ENCODE assay signal across 8 cellular contexts in the genomic region with DNA sequence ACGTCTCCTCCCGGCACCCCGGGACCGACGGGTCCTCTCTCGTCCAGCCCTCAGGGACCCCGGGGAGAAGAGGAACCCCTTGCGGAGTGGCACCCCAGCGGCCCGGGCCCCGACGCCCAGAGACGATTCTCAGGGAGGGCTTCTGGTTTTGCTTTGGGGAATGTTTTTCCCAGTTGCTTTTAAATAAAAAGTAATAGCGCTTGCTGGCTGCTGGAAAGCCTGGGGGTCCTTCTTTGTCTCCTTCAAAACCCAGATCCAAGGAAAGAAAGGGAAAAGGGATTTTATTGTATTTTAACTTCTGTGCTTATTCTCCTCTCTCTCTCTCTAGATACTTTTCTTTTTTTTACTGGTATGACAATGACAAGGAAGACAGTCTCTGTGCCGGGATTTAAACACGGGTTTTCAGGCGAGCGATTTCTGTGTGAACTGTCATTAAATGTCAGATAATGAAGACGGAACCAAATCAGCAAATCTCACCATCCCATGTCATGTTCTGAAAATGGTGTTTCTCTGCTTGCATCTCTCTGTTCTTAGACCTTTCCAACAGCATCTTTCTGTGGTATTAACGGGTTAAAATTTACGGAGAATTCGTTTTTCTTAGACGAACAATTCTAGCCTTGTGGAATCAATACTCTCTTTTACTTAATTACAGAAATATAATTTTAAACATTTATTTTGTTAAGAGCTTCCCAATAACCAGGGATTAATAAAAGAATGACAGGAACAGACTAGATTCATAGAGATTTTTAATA. TPM values are rescaled to one million over a fixed set of nuclear protein-coding genes. Genes with fewer than 3 reads are reported as not detected.
DNase-seq lines count a peak whose midpoint lies in the region; ATAC-seq and TF ChIP-seq lines count a peak whose summit lies in the region.

No MANE protein-coding gene starts in this region.

- no peak overlapping the region for H3K27ac Mint-ChIP-seq in effector memory CD8-positive, alpha-beta T cell

- no peaks in the 10 kb centered on the region for H3K36me3 Mint-ChIP-seq in effector memory CD8-positive, alpha-beta T cell (ENCODE audit: insufficient read depth)

- intact Hi-C loops in body of pancreas (cut with DNase I): no loop called here

- TF ChIP-seq POLR2A in body of pancreas (IDR thresholded peaks at IDR 0.05): no peak

- H4K20me1 ChIP-seq in KMS-11 (ENCODE audit: insufficient read depth): no peaks in the 10 kb centered on the region
- H4K20me1 ChIP-seq in neural cell (ENCODE audit: insufficient read depth): no peaks in the 10 kb centered on the region

- no peaks in the 10 kb centered on the region for H3F3A ChIP-seq in neural cell (ENCODE audit: insufficient read depth, low read length, poor library complexity, severe bottlenecking)

- H3K79me2 ChIP-seq in KMS-11 (ENCODE audit: insufficient read depth, low read depth): no peaks in the 10 kb centered on the region
- H3K79me2 ChIP-seq in neural cell (replicated peaks; ENCODE audit: insufficient read depth, low read length): no peaks in the 10 kb centered on the region

- no peak for ATAC-seq in effector memory CD8-positive, alpha-beta T cell (replicated peaks)
- no peak for ATAC-seq in body of pancreas

- H3K9me3 Mint-ChIP-seq in effector memory CD8-positive, alpha-beta T cell: no peaks in the 10 kb centered on the region

- peak overlapping the region; percentile 89; the same call in 1 of the 2 replicates for H3K9ac ChIP-seq in KMS-11
- H3K9ac ChIP-seq in neural cell (ENCODE audit: low read length): peak overlapping the region; percentile 63

- DNase-seq in BE2C (no peak), ureter (ENCODE audit: low spot score) (no peak), SK-N-DZ (ENCODE audit: low spot score) (no peak), body of pancreas (no peak), GM19238 (ENCODE audit: insufficient read length, low spot score) (no peak)
- no peak for DNase-seq in effector memory CD8-positive, alpha-beta T cell

- peak overlapping the region; percentile 7 to 36 for H3K4me3 Mint-ChIP-seq in effector memory CD8-positive, alpha-beta T cell

- peak overlapping the region; percentile 84 for H3K4me3 ChIP-seq in BE2C (ENCODE audit: low read depth, low read length)
- peak overlapping the region; percentile 69 for H3K4me3 ChIP-seq in KMS-11 (IDR thresholded peaks at IDR 0.05; ENCODE audit: insufficient read depth, low read depth, low read length)
- peak overlapping the region; percentile 84 for H3K4me3 ChIP-seq in neural cell (ENCODE audit: low read length)
- H3K4me3 ChIP-seq in body of pancreas: peak overlapping the region in 1 of 2 donors; percentile 36

- H3K9me2 ChIP-seq in neural cell (ENCODE audit: insufficient read depth, low read length): no peaks in the 10 kb centered on the region

- peaks cover 3 to 4% of the 10 kb centered on the region in 2 donors for H3K4me1 Mint-ChIP-seq in effector memory CD8-positive, alpha-beta T cell (ENCODE audit: low read depth in 2 of 2)

- H3K36me3 ChIP-seq in BE2C (no peaks in the 10 kb centered on the region), KMS-11 (ENCODE audit: insufficient read depth) (no peaks in the 10 kb centered on the region), neural cell (ENCODE audit: insufficient read depth, low read length) (no peaks in the 10 kb centered on the region), body of pancreas (replicated peaks in 1 of 2; ENCODE audit: insufficient read depth in 1 of 2, low read depth in 2 of 2) (no peaks in the 10 kb centered on the region)

- H3K27me3 ChIP-seq in BE2C (no peaks in the 10 kb centered on the region), KMS-11 (ENCODE audit: insufficient read depth, low read depth) (no peaks in the 10 kb centered on the region; the same call in 1 of the 2 replicates), neural cell (ENCODE audit: insufficient read depth, low read depth, low read length) (peaks cover 11% of the 10 kb centered on the region), body of pancreas (peaks cover 0 to 20% of the 10 kb centered on the region in 2 donors)

- TF ChIP-seq CTCF in BE2C (IDR thresholded peaks at IDR 0.05; ENCODE audit: low read depth, low read length) (no peak), KMS-11 (conservative IDR thresholded peaks at IDR 0.05; ENCODE audit: low read depth, low read length) (no peak), neural cell (IDR thresholded peaks at IDR 0.05; ENCODE audit: poor library complexity, severe bottlenecking) (no peak), body of pancreas (IDR thresholded peaks at IDR 0.05) (no peak)

- H3K4me1 ChIP-seq in BE2C: peaks cover 11% of the 10 kb centered on the region
- no peaks in the 10 kb centered on the region for H3K4me1 ChIP-seq in KMS-11 (ENCODE audit: low read depth, poor library complexity, severe bottlenecking)
- H3K4me1 ChIP-seq in body of pancreas: peaks cover 16% of the 10 kb centered on the region

- H3K9me3 ChIP-seq in BE2C (no peaks in the 10 kb centered on the region), neural cell (ENCODE audit: low read length) (no peaks in the 10 kb centered on the region), body of pancreas (no peaks in the 10 kb centered on the region)

- TF ChIP-seq EP300 in neural cell (conservative IDR thresholded peaks at IDR 0.05; ENCODE audit: poor library complexity, severe bottlenecking): no peak

- H3K27ac ChIP-seq in KMS-11: no peak overlapping the region
- H3K27ac ChIP-seq in neural cell (ENCODE audit: low read length): no peak overlapping the region
- H3K27ac ChIP-seq in body of pancreas: no peak overlapping the region

- peaks cover 59 to 71% of the 10 kb centered on the region in 2 donors for H3K27me3 Mint-ChIP-seq in effector memory CD8-positive, alpha-beta T cell

- peak overlapping the region; percentile 81 for H2AFZ ChIP-seq in KMS-11 (ENCODE audit: low read depth)
- H2AFZ ChIP-seq in neural cell (ENCODE audit: low read depth, low read length): peak overlapping the region; percentile 43

- 7 to 10% methylated on average over 15 to 23 of the region's 23 CpGs for WGBS in body of pancreas, 2 donors

- peak overlapping the region; percentile 8 for H3K4me2 ChIP-seq in KMS-11
- H3K4me2 ChIP-seq in neural cell (ENCODE audit: low read length): peak overlapping the region; percentile 57

- TF ChIP-seq RAD21 in neural cell (conservative IDR thresholded peaks at IDR 0.05): no peak

TF ChIP-seq in neural cell, 6 proteins besides CTCF, POLR2A, EP300 and RAD21:
- TF ChIP-seq SMC3 (conservative IDR thresholded peaks at IDR 0.05; ENCODE audit: poor library complexity): no peak
- TF ChIP-seq REST (IDR thresholded peaks at IDR 0.05; ENCODE audit: borderline replicate concordance): no peak
- no peak for TF ChIP-seq EZH2 (IDR thresholded peaks at IDR 0.05; ENCODE audit: borderline replicate concordance, insufficient read depth, low read length, poor library complexity, severe bottlenecking)
- no peak for TF ChIP-seq TAF1 (IDR thresholded peaks at IDR 0.05; ENCODE audit: low read depth)
- TF ChIP-seq MXI1 (conservative IDR thresholded peaks at IDR 0.05; ENCODE audit: poor library complexity, severe bottlenecking): no peak
- TF ChIP-seq POLR2AphosphoS5 (IDR thresholded peaks at IDR 0.05): no peak

RNA-seq across cellular contexts. Expression of gene PCOLCE2, which starts 0.6 kb away (rescaled TPM):
- 10.0 TPM for polyA plus RNA-seq in BE2C (2012; ENCODE audit: insufficient read depth, insufficient read length, low read depth)
- polyA plus RNA-seq in neural cell: 17.4 and 29.2 TPM in 2 replicates
- 12.9 and 16.2 TPM in 2 replicates for polyA minus RNA-seq in neural cell
- total RNA-seq in ureter: 14.3 TPM
- 0.39 and 0.71 TPM in 2 replicates for polyA plus RNA-seq in SK-N-DZ (2014; cell fraction: cytosol; rRNA removed)
- 1.5 and 3.6 TPM in 2 replicates for polyA plus RNA-seq in SK-N-DZ (2014; cell fraction: nucleus; rRNA removed)
- total RNA-seq in body of pancreas: 10 to 100 TPM in 1 of 2 donors, 1 to 10 TPM in 1; 1.6 to 41.5 TPM
